1 cellular context compared by ENCODE assay signal in genomic region chr12:12738152-12738551, GRCh38. TPM values are rescaled to one million over a fixed set of nuclear protein-coding genes. Genes with fewer than 3 reads are reported as not detected.
"Had no signal": no experiment of that assay in that cellular context is flagged by ENCODE, and none has a peak within 500 bp of the region (broad histone marks: within the 10 kb centered on the region; RNA-seq: fewer than 3 reads in every experiment).

No MANE protein-coding gene starts in this region.

RNA-seq across cellular contexts. Expression of gene GPR19, which starts 42.2 kb away (rescaled TPM):
- total RNA-seq: Right ventricle myocardium superior had no signal
